In genomic region chr5:113293068-113293571, GRCh38 we compare ENCODE assay signal across 8 cellular contexts.
DNase-seq lines count a peak whose midpoint lies in the region; ATAC-seq and TF ChIP-seq lines count a peak whose summit lies in the region.

No MANE protein-coding gene starts in this region.

- peaks cover 0 to 9% of the 10 kb centered on the region in 2 donors for H3K4me1 ChIP-seq in left lung
- peaks cover 2% of the 10 kb centered on the region for H3K4me1 ChIP-seq in urinary bladder (ENCODE audit: insufficient read depth)

- H3K4me3 ChIP-seq in astrocyte of the spinal cord (ENCODE audit: low read depth, low read length) (peak overlapping the region; percentile 84), left lung (peak overlapping the region; percentile 57 to 59), urinary bladder (ENCODE audit: low read depth, low read length) (peak overlapping the region; percentile 72)

- H3K36me3 ChIP-seq in left lung = no peaks in the 10 kb centered on the region
- no peaks in the 10 kb centered on the region for H3K36me3 ChIP-seq in urinary bladder (ENCODE audit: insufficient read depth)

- no peak for DNase-seq in activated naive CD4-positive, alpha-beta T cell treated with anti-CD3 and anti-CD28 coated beads for 36 hours
- DNase-seq in activated naive CD4-positive, alpha-beta T cell (lab: John Stamatoyannopoulos, UW) = no peak
- peak; percentile 35 for DNase-seq in astrocyte of the spinal cord (ENCODE audit: low read depth, low spot score)
- no peak for DNase-seq in left lung
- DNase-seq in NCI-H1930 (lab: John Stamatoyannopoulos, UW) = no peak
- DNase-seq in GDM1 (lab: John Stamatoyannopoulos, UW) = no peak

- in situ Hi-C loops in astrocyte of the spinal cord (cut with HindIII; ENCODE audit: low sequenced_read_pairs) = no loop called here

- H3K9me3 ChIP-seq in left lung = no peaks in the 10 kb centered on the region

- CTCF ChIA-PET in activated naive CD4-positive, alpha-beta T cell treated with anti-CD3 and anti-CD28 coated beads for 36 hours (lab: Charles Lee) = interaction anchor here (0.6 kb wide), 2 partner anchors 89 to 219 kb away, joined by 5 to 6 read pairs; no protein-coding TSS in a partner anchor

- peak overlapping the region in 1 of 2 donors; percentile 78 for H3K27ac ChIP-seq in left lung
- H3K27ac ChIP-seq in urinary bladder (ENCODE audit: low read depth) = no peak overlapping the region

- no peak for TF ChIP-seq CTCF in astrocyte of the spinal cord (IDR thresholded peaks at IDR 0.05; ENCODE audit: low read depth, low read length)
- no peak for TF ChIP-seq CTCF in left lung (IDR thresholded peaks at IDR 0.05)

- 23% methylated on average over 8 of the region's 8 CpGs for WGBS in urinary bladder

- intact Hi-C loops in activated naive CD4-positive, alpha-beta T cell treated with anti-CD3 and anti-CD28 coated beads for 36 hours (cut with micrococcal nuclease) = loop anchor here (1.0 to 5.0 kb wide), 2 partner anchors 219 to 313 kb away; partner anchors contain the start of gene YTHDC2
- intact Hi-C loops in left lung (cut with DNase I) = no loop called here

- H3K27ac Mint-ChIP-seq in activated naive CD4-positive, alpha-beta T cell treated with anti-CD3 and anti-CD28 coated beads for 36 hours = no peak overlapping the region

- H3K4me1 Mint-ChIP-seq in activated naive CD4-positive, alpha-beta T cell treated with anti-CD3 and anti-CD28 coated beads for 36 hours (ENCODE audit: low read depth) = peaks cover 14% of the 10 kb centered on the region

- H3K4me3 Mint-ChIP-seq in activated naive CD4-positive, alpha-beta T cell treated with anti-CD3 and anti-CD28 coated beads for 36 hours = peak overlapping the region; percentile 81

- peaks cover 41% of the 10 kb centered on the region for H3K27me3 Mint-ChIP-seq in activated naive CD4-positive, alpha-beta T cell treated with anti-CD3 and anti-CD28 coated beads for 36 hours (ENCODE audit: low read depth)

- H3K27me3 ChIP-seq in left lung = peaks cover 0 to 49% of the 10 kb centered on the region in 2 donors

- H3K9me3 Mint-ChIP-seq in activated naive CD4-positive, alpha-beta T cell treated with anti-CD3 and anti-CD28 coated beads for 36 hours = no peaks in the 10 kb centered on the region

- ATAC-seq in left lung (no peak), GM18858 (IDR thresholded peaks at IDR 0.05; ENCODE audit: unreplicated experiment) (no peak)

- no peaks in the 10 kb centered on the region for H3K36me3 Mint-ChIP-seq in activated naive CD4-positive, alpha-beta T cell treated with anti-CD3 and anti-CD28 coated beads for 36 hours (ENCODE audit: low read depth)
